ENCODE assay signal across 2 cellular contexts in genomic region chr9:95907794-95908193, GRCh38.
TF ChIP-seq lines count a peak whose summit lies in the region.

No MANE protein-coding gene starts in this region.

TF ChIP-seq in HCT116, 20 proteins besides CTCF, POLR2A, EP300 and RAD21:
- TF ChIP-seq CEBPB (IDR thresholded peaks at IDR 0.05; ENCODE audit: low read depth) (no peak), EZH2 (IDR thresholded peaks at IDR 0.05) (no peak), FOSL1 (IDR thresholded peaks at IDR 0.05; ENCODE audit: low read depth) (no peak), ELF1 (IDR thresholded peaks at IDR 0.05; ENCODE audit: borderline replicate concordance, low read depth) (no peak), SRF (IDR thresholded peaks at IDR 0.05; ENCODE audit: low read depth) (no peak), MAX (IDR thresholded peaks at IDR 0.05) (no peak), ATF3 (IDR thresholded peaks at IDR 0.05) (no peak), YY1 (IDR thresholded peaks at IDR 0.05; ENCODE audit: extremely low read depth, insufficient replicate concordance, low read depth, low read length) (no peak), EGR1 (IDR thresholded peaks at IDR 0.05; ENCODE audit: low read depth) (no peak), JUND (IDR thresholded peaks at IDR 0.05) (no peak), CBX3 (IDR thresholded peaks at IDR 0.05; ENCODE audit: low read depth) (no peak), EZH2phosphoT487 (IDR thresholded peaks at IDR 0.05; ENCODE audit: borderline replicate concordance) (no peak), SIN3A (IDR thresholded peaks at IDR 0.05; ENCODE audit: low read depth) (no peak)
- TF ChIP-seq, protein P1, sequence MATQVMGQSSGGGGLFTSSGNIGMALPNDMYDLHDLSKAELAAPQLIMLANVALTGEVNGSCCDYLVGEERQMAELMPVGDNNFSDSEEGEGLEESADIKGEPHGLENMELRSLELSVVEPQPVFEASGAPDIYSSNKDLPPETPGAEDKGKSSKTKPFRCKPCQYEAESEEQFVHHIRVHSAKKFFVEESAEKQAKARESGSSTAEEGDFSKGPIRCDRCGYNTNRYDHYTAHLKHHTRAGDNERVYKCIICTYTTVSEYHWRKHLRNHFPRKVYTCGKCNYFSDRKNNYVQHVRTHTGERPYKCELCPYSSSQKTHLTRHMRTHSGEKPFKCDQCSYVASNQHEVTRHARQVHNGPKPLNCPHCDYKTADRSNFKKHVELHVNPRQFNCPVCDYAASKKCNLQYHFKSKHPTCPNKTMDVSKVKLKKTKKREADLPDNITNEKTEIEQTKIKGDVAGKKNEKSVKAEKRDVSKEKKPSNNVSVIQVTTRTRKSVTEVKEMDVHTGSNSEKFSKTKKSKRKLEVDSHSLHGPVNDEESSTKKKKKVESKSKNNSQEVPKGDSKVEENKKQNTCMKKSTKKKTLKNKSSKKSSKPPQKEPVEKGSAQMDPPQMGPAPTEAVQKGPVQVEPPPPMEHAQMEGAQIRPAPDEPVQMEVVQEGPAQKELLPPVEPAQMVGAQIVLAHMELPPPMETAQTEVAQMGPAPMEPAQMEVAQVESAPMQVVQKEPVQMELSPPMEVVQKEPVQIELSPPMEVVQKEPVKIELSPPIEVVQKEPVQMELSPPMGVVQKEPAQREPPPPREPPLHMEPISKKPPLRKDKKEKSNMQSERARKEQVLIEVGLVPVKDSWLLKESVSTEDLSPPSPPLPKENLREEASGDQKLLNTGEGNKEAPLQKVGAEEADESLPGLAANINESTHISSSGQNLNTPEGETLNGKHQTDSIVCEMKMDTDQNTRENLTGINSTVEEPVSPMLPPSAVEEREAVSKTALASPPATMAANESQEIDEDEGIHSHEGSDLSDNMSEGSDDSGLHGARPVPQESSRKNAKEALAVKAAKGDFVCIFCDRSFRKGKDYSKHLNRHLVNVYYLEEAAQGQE (IDR thresholded peaks at IDR 0.05; ENCODE audit: low read depth), result no peak
TF ChIP-seq in HCT116: peak in this region for 0.

TF ChIP-seq in WTC11, 78 proteins besides CTCF, POLR2A, EP300 and RAD21:
- TF ChIP-seq PRDM15 (CRISPR knock-in tag; IDR thresholded peaks at IDR 0.05) (no peak), RELA (CRISPR knock-in tag; IDR thresholded peaks at IDR 0.05; ENCODE audit: borderline replicate concordance) (no peak), ZNF281 (CRISPR knock-in tag; IDR thresholded peaks at IDR 0.05) (no peak), IRF2 (CRISPR knock-in tag; IDR thresholded peaks at IDR 0.05; ENCODE audit: borderline replicate concordance, low read depth) (no peak), JAZF1 (CRISPR knock-in tag; IDR thresholded peaks at IDR 0.05) (no peak), ZNF219 (CRISPR knock-in tag; IDR thresholded peaks at IDR 0.05; ENCODE audit: borderline replicate concordance) (no peak), EMX1 (CRISPR knock-in tag; IDR thresholded peaks at IDR 0.05) (no peak)
